Comparison of ENCODE assay signal across 8 cellular contexts in genomic region chr15:48645558-48646330, GRCh38. TPM values are rescaled to one million over a fixed set of nuclear protein-coding genes. Genes with fewer than 3 reads are reported as not detected.
A peak's percentile ranks its signal among the peaks of the same experiment; 100 is the strongest.
DNase-seq lines count a peak whose midpoint lies in the region; ATAC-seq, FAIRE-seq and TF ChIP-seq lines count a peak whose summit lies in the region.

TSS of gene FBN1 (minus strand) at chr15:48645709. CDS start at chr15:48644769, 940 bp downstream.

- FAIRE-seq in bronchial epithelial cell (lab: Jason Lieb, UNC), result no peak

- intact Hi-C loops in sciatic nerve (cut with DNase I), result loop anchor here (10.0 kb wide), 2 partner anchors 121 to 281 kb away; no protein-coding TSS in a partner anchor

- in situ Hi-C loops in ACHN (cut with HindIII; ENCODE audit: low pct_ligation_motif_present, low pct_unique_long_range_greater_than_20kb, low sequenced_read_pairs), result no loop called here
- in situ Hi-C loops in GM13977 (cut with MboI; ENCODE audit: low pct_unique_long_range_greater_than_20kb, low sequenced_read_pairs, unreplicated experiment), result no loop called here

- H3K36me3 ChIP-seq in bronchial epithelial cell (ENCODE audit: control insufficient read depth, insufficient read depth, low read length), result no peaks in the 10 kb centered on the region

- TF ChIP-seq CTCF in GM13977 (IDR thresholded peaks at IDR 0.05; ENCODE audit: extremely low read depth, insufficient read depth, missing control alignments) (no peak), bronchial epithelial cell (IDR thresholded peaks at IDR 0.05; ENCODE audit: insufficient read depth, low read length, severe bottlenecking) (no peak)

- peaks cover 7% of the 10 kb centered on the region for H3K27me3 ChIP-seq in bronchial epithelial cell (ENCODE audit: control insufficient read depth, insufficient read depth, low read length)

- DNase-seq in ACHN (peak; percentile 89), GM13977 (ENCODE audit: low spot score) (peak; percentile 87), NCI-H2227 (lab: John Stamatoyannopoulos, UW; ENCODE audit: unreplicated experiment) (peak; percentile 70), bronchial epithelial cell (ENCODE audit: low read depth) (no peak), iPS-NIHi11 (ENCODE audit: low spot score) (peak; percentile 81), sciatic nerve (ENCODE audit: low spot score) (peak; percentile 89)
- DNase-seq in central memory CD4-positive, alpha-beta T cell, result no peak

- peak; percentile 52 for ATAC-seq in HG02623 (IDR thresholded peaks at IDR 0.05; ENCODE audit: unreplicated experiment)
- peak; percentile 92 for ATAC-seq in sciatic nerve

- peak within 1 kb of the TSS; percentile 46 for H3K4me3 ChIP-seq in bronchial epithelial cell (ENCODE audit: low read depth, low read length)

RNA-seq across cellular contexts. Expression of gene FBN1, which starts in this region (rescaled TPM):
- total RNA-seq in bronchial epithelial cell (0.90 and 6.3 TPM in 2 replicates), sciatic nerve (135 TPM)

Comparison
In these comparisons a context has a peak if more than half of its experiments do, and no peak if none do; other contexts are left out.
1. RNA of gene FBN1 (total RNA-seq): 135 TPM in sciatic nerve (single experiment); 0.90 to 6.3 TPM in bronchial epithelial cell; every median in the first group is over 10 times any median in the second.
2. DNase-seq: peak in ACHN (single experiment), GM13977 (single experiment), NCI-H2227 (single experiment), iPS-NIHi11 (single experiment) and sciatic nerve (single experiment); none in bronchial epithelial cell (single experiment) and central memory CD4-positive, alpha-beta T cell (single experiment).